Comparison of ENCODE assay signal across 17 cellular contexts in genomic region chr12:82040987-82041743, GRCh38.
DNase-seq lines count a peak whose midpoint lies in the region; ATAC-seq and TF ChIP-seq lines count a peak whose summit lies in the region.
"Had no signal": no experiment of that assay in that cellular context is flagged by ENCODE, and none has a peak within 500 bp of the region (broad histone marks: within the 10 kb centered on the region; RNA-seq: fewer than 3 reads in every experiment).

No MANE protein-coding gene starts in this region.

- CTCF ChIA-PET in RWPE1 (lab: Yijun Ruan, JAX) = no interaction called here

- H3K27ac ChIP-seq in RWPE1 = no peak overlapping the region
- H3K27ac ChIP-seq: BLaER1, PC-9 had no signal

- peak; percentile 11 to 39 for DNase-seq in Kasumi-1 (lab: John Stamatoyannopoulos, UW)
- DNase-seq in pons (ENCODE audit: low spot score) = peak; percentile 34
- DNase-seq in left cardiac atrium = no peak
- no peak for DNase-seq in mesenteric fat pad (ENCODE audit: low spot score)
- no peak for DNase-seq in RWPE1 (ENCODE audit: low spot score)
- DNase-seq: activated CD8-positive, alpha-beta T cell treated with anti-CD3 and anti-CD28 coated beads for 36 hours; DMS53; NCI-H1105 treated with DMSO at 0.1 percent for 48 hours; NCI-H226; nephron progenitor cell; PC-9; retina had no signal

- POLR2A ChIA-PET in RWPE1 (lab: Yijun Ruan, JAX; ENCODE audit: low non-redundant PET) = no interaction called here

- ATAC-seq in GM19324 (IDR thresholded peaks at IDR 0.05; ENCODE audit: low FRiP score, unreplicated experiment) (peak; percentile 79), HG02759 (IDR thresholded peaks at IDR 0.05; ENCODE audit: unreplicated experiment) (peak; percentile 94), left cardiac atrium (no peak), HG03039 (IDR thresholded peaks at IDR 0.05; ENCODE audit: unreplicated experiment) (no peak)
- ATAC-seq: activated CD8-positive, alpha-beta T cell treated with anti-CD3 and anti-CD28 coated beads for 36 hours; HCT116 had no signal

- TF ChIP-seq CTCF in RWPE1 (conservative IDR thresholded peaks at IDR 0.05; ENCODE audit: low read depth) = no peak

- intact Hi-C loops in left cardiac atrium (cut with DNase I) = no loop called here

Comparison
In these comparisons a context has a peak if more than half of its experiments do, and no peak if none do; other contexts are left out.
1. ATAC-seq: peak in GM19324 (single experiment) and HG02759 (single experiment); none in left cardiac atrium (0 of 2) and HG03039 (single experiment).
2. DNase-seq: peak in Kasumi-1 (2 of 2) and pons (single experiment); none in left cardiac atrium (single experiment), mesenteric fat pad (single experiment) and RWPE1 (single experiment).